ENCODE assay signal across 13 cellular contexts in genomic region chr9:89601856-89602562, GRCh38. TPM values are rescaled to one million over a fixed set of nuclear protein-coding genes. Genes with fewer than 3 reads are reported as not detected.
DNase-seq lines count a peak whose midpoint lies in the region; ATAC-seq and TF ChIP-seq lines count a peak whose summit lies in the region.
"Had no signal": no experiment of that assay in that cellular context is flagged by ENCODE, and none has a peak within 500 bp of the region (broad histone marks: within the 10 kb centered on the region; RNA-seq: fewer than 3 reads in every experiment).

No MANE protein-coding gene starts in this region.

- peak; percentile 37 for DNase-seq in activated effector memory CD4-positive, alpha-beta T cell treated with anti-CD3 and anti-CD28 coated beads, Interleukin-2, amount 50 U/mL, for 16 hours
- no peak for DNase-seq in activated effector memory CD4-positive, alpha-beta T cell treated with Interleukin-2 at 50 U/mL for 16 hours
- peak; percentile 52 for DNase-seq in NCI-H69 (lab: John Stamatoyannopoulos, UW)
- DNase-seq in islet precursor cell, result peak; percentile 49
- peak; percentile 34 for DNase-seq in posterior vena cava (ENCODE audit: low spot score)
- DNase-seq in lower lobe of right lung, result no peak
- no peak for DNase-seq in GM19240 (ENCODE audit: insufficient read length, low spot score)
- DNase-seq: Caco-2, DMS53, Karpas-422, NCI-H2029 had no signal

- H3K36me3 ChIP-seq in lower lobe of right lung, result no peaks in the 10 kb centered on the region

- ATAC-seq in lower lobe of right lung (no peak), GM21423 (IDR thresholded peaks at IDR 0.05; ENCODE audit: unreplicated experiment) (no peak)

- H3K9me3 ChIP-seq in lower lobe of right lung, result no peaks in the 10 kb centered on the region
- H3K9me3 ChIP-seq: Caco-2 had no signal

- H3K4me3 ChIP-seq in lower lobe of right lung, result no peak overlapping the region

- H3K27ac ChIP-seq in lower lobe of right lung, result no peak overlapping the region

- intact Hi-C loops in posterior vena cava (cut with DNase I), result loop anchor here in 1 of 2 donors (2.0 to 10.0 kb wide), 3 partner anchors 273 to 501 kb away; no protein-coding TSS in a partner anchor
- intact Hi-C loops in lower lobe of right lung (cut with DNase I), result no loop called here

- peaks cover 33% of the 10 kb centered on the region for H3K4me1 ChIP-seq in lower lobe of right lung

- TF ChIP-seq CTCF in lower lobe of right lung (IDR thresholded peaks at IDR 0.05), result no peak

- H3K27me3 ChIP-seq in lower lobe of right lung (ENCODE audit: low read depth), result no peaks in the 10 kb centered on the region

RNA-seq across cellular contexts. Expression of gene GADD45G, which starts 2.8 kb away (rescaled TPM):
- total RNA-seq in posterior vena cava, result 10 to 100 TPM in 1 of 2 donors, 1 to 10 TPM in 1; 9.2 to 20.7 TPM
- 14.4 TPM for total RNA-seq in lower lobe of right lung
- total RNA-seq: OCI-LY7 had no signal

Comparison
In these comparisons a context has a peak if more than half of its experiments do, and no peak if none do; other contexts are left out.
1. DNase-seq: peak in activated effector memory CD4-positive, alpha-beta T cell treated with anti-CD3 and anti-CD28 coated beads, Interleukin-2, amount 50 U/mL, for 16 hours (single experiment), NCI-H69 (single experiment), islet precursor cell (single experiment) and posterior vena cava (single experiment); none in activated effector memory CD4-positive, alpha-beta T cell treated with Interleukin-2 at 50 U/mL for 16 hours (single experiment), lower lobe of right lung (single experiment) and GM19240 (single experiment).